In genomic region chr1:16164821-16165364, GRCh38 we compare ENCODE assay signal across 14 cellular contexts. TPM values are rescaled to one million over a fixed set of nuclear protein-coding genes. Genes with fewer than 3 reads are reported as not detected.
DNase-seq lines count a peak whose midpoint lies in the region; ATAC-seq and TF ChIP-seq lines count a peak whose summit lies in the region.
"Had no signal": no experiment of that assay in that cellular context is flagged by ENCODE, and none has a peak within 500 bp of the region (broad histone marks: within the 10 kb centered on the region; RNA-seq: fewer than 3 reads in every experiment).

No MANE protein-coding gene starts in this region.

- DNase-seq in HCT116 (ENCODE audit: low read depth, low spot score) (no peak), NCI-H69 (lab: John Stamatoyannopoulos, UW) (peak; percentile 34), endodermal cell (peak; percentile 56), neural crest cell (ENCODE audit: low read depth, low spot score) (no peak), sciatic nerve (ENCODE audit: low spot score) (no peak), HT-29 (ENCODE audit: low spot score) (no peak)
- DNase-seq: DMS79; kidney; occipital lobe; SK-N-SH; stimulated activated naive CD4-positive, alpha-beta T cell treated with Interleukin-2 at 50 U/mL for 16 hours had no signal

- intact Hi-C loops in HCT116 (cut with micrococcal nuclease), result no loop called here
- intact Hi-C loops in sciatic nerve (cut with DNase I), result no loop called here

- POLR2A ChIA-PET in HCT116 (lab: Charles Lee), result interaction anchor here (0.7 to 4.7 kb wide), 8 partner anchors 8 to 88 kb away, joined by 3 to 30 read pairs (median 11); no protein-coding TSS in a partner anchor

- RAD21 ChIA-PET in HCT116 (lab: Charles Lee; ENCODE audit: low non-redundant PET in 1 of 2, low total read pairs in 2 of 2, uncharacterized antibody in 2 of 2, unreplicated experiment in 2 of 2), result no interaction called here

- WGBS in endodermal cell (ENCODE audit: insufficient coverage in 1 of 2, insufficient read length in 1 of 2), 2 experiments, result 81 to 83% methylated on average over 8 to 12 of the region's 12 CpGs

- H3K9me2 ChIP-seq in HCT116 (ENCODE audit: insufficient read depth), result no peaks in the 10 kb centered on the region
- H3K9me2 ChIP-seq: SK-N-SH had no signal

- no peak for ATAC-seq in HCT116
- ATAC-seq in GM21529 (IDR thresholded peaks at IDR 0.05; ENCODE audit: unreplicated experiment), result no peak
- no peak for ATAC-seq in sciatic nerve
- ATAC-seq: GM12878 had no signal

- no peaks in the 10 kb centered on the region for H3K27me3 Mint-ChIP-seq in endodermal cell (ENCODE audit: insufficient read depth)
- no peaks in the 10 kb centered on the region for H3K27me3 Mint-ChIP-seq in neural crest cell (ENCODE audit: low read depth)
- H3K27me3 Mint-ChIP-seq: activated CD4-positive, alpha-beta T cell treated with anti-CD3 and anti-CD28 coated beads for 36 hours had no signal

- H3K36me3 ChIP-seq in HCT116 (ENCODE audit: control insufficient read depth in 1 of 2, insufficient read depth in 2 of 2, low read length in 2 of 2), result no peaks in the 10 kb centered on the region
- no peaks in the 10 kb centered on the region for H3K36me3 ChIP-seq in endodermal cell (ENCODE audit: control insufficient read depth, insufficient read depth, low read length)

- TF ChIP-seq RAD21 in HCT116 (IDR thresholded peaks at IDR 0.05; ENCODE audit: low read depth), result no peak

- H3K4me2 ChIP-seq in HCT116 (ENCODE audit: low read length), result peak overlapping the region; percentile 86
- H3K4me2 ChIP-seq: SK-N-SH had no signal

- peak overlapping the region; percentile 27; the same call in 1 of the 2 replicates for H3K27ac ChIP-seq in HCT116 (ENCODE audit: low read depth, low read length)
- H3K27ac ChIP-seq in endodermal cell (ENCODE audit: low read depth, low read length), result no peak overlapping the region

- BruUV-seq in HCT116 (replicated peaks; lab: Mats Ljungman, UMichigan), result no TSS peak

- no peaks in the 10 kb centered on the region for H3K36me3 Mint-ChIP-seq in endodermal cell (ENCODE audit: low read depth)
- no peaks in the 10 kb centered on the region for H3K36me3 Mint-ChIP-seq in neural crest cell (ENCODE audit: low read depth)

- H2AFZ ChIP-seq in HCT116 (ENCODE audit: low read depth, low read length, poor library complexity, severe bottlenecking), result no peak overlapping the region

- H3K4me3 Mint-ChIP-seq in endodermal cell (no peak overlapping the region), neural crest cell (peak overlapping the region; percentile 81)
- H3K4me3 Mint-ChIP-seq: activated CD4-positive, alpha-beta T cell treated with anti-CD3 and anti-CD28 coated beads for 36 hours had no signal

- no peaks in the 10 kb centered on the region for H3K9me3 ChIP-seq in HCT116 (ENCODE audit: control insufficient read depth in 1 of 2, insufficient read depth in 1 of 2, low read depth in 1 of 2, low read length in 2 of 2)
- no peaks in the 10 kb centered on the region for H3K9me3 ChIP-seq in endodermal cell (ENCODE audit: control insufficient read depth, low read length)
- H3K9me3 ChIP-seq: SK-N-SH had no signal

- H3K9ac ChIP-seq in HCT116 (ENCODE audit: low read length), result peak overlapping the region; percentile 36; the same call in 1 of the 2 replicates
- no peak overlapping the region for H3K9ac ChIP-seq in endodermal cell (ENCODE audit: extremely low read depth, low read length, poor library complexity, severe bottlenecking)
- H3K9ac ChIP-seq: SK-N-SH had no signal

- CTCF ChIA-PET in HCT116 (lab: Charles Lee), result interaction anchor here (1.0 kb wide), 1 partner anchor 82 kb away, joined by 3 read pairs; no protein-coding TSS in a partner anchor

- H3K27ac Mint-ChIP-seq in endodermal cell, result peak overlapping the region; percentile 87
- no peak overlapping the region for H3K27ac Mint-ChIP-seq in neural crest cell (ENCODE audit: unreplicated experiment)
- H3K27ac Mint-ChIP-seq: activated CD4-positive, alpha-beta T cell treated with anti-CD3 and anti-CD28 coated beads for 36 hours had no signal

- H3K9me3 Mint-ChIP-seq in endodermal cell (no peaks in the 10 kb centered on the region), neural crest cell (no peaks in the 10 kb centered on the region)

- H3K4me1 Mint-ChIP-seq in endodermal cell (peaks cover 52% of the 10 kb centered on the region), neural crest cell (peaks cover 62% of the 10 kb centered on the region)

- no peaks in the 10 kb centered on the region for H4K20me1 ChIP-seq in HCT116 (ENCODE audit: insufficient read depth)

- H3K4me3 ChIP-seq in HCT116 (replicated peaks in 1 of 2; ENCODE audit: low read depth in 1 of 2, low read length in 2 of 2) (no peak overlapping the region), endodermal cell (ENCODE audit: low read length) (no peak overlapping the region)
- H3K4me3 ChIP-seq: GM12878 had no signal

- no peaks in the 10 kb centered on the region for H3K79me2 ChIP-seq in HCT116 (ENCODE audit: insufficient read depth, low read length)

- H3K4me1 ChIP-seq in HCT116 (ENCODE audit: control insufficient read depth in 1 of 2, insufficient read depth in 2 of 2, low read length in 2 of 2), result peaks cover 65 to 94% of the 10 kb centered on the region in 2 experiments
- H3K4me1 ChIP-seq in endodermal cell (ENCODE audit: control insufficient read depth, insufficient read depth, low read length), result peaks cover 21% of the 10 kb centered on the region

- no peaks in the 10 kb centered on the region for H3K27me3 ChIP-seq in HCT116 (ENCODE audit: insufficient read depth, low read length)
- no peaks in the 10 kb centered on the region for H3K27me3 ChIP-seq in endodermal cell (ENCODE audit: control insufficient read depth, insufficient read depth, low read length, poor library complexity, severe bottlenecking)

- no peak for TF ChIP-seq CTCF in HCT116 (IDR thresholded peaks at IDR 0.05 in 2 of 3, conservative IDR thresholded peaks at IDR 0.05 in 1 of 3; ENCODE audit: borderline replicate concordance in 1 of 3, insufficient read depth in 1 of 3, low read depth in 2 of 3, low read length in 2 of 3)
- TF ChIP-seq CTCF in endodermal cell (conservative IDR thresholded peaks at IDR 0.05), result no peak
- no peak for TF ChIP-seq CTCF in neural crest cell (conservative IDR thresholded peaks at IDR 0.05)

- TF ChIP-seq POLR2A in HCT116 (IDR thresholded peaks at IDR 0.05; ENCODE audit: borderline replicate concordance, extremely low read depth, insufficient read depth, insufficient read length), result no peak

TF ChIP-seq in HCT116, 20 proteins besides CTCF, POLR2A, EP300 and RAD21:
- TF ChIP-seq, protein P1, sequence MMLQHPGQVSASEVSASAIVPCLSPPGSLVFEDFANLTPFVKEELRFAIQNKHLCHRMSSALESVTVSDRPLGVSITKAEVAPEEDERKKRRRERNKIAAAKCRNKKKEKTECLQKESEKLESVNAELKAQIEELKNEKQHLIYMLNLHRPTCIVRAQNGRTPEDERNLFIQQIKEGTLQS (IDR thresholded peaks at IDR 0.05), result no peak
- TF ChIP-seq SRF (IDR thresholded peaks at IDR 0.05; ENCODE audit: low read depth), result no peak
- no peak for TF ChIP-seq TCF7L2 (IDR thresholded peaks at IDR 0.05; ENCODE audit: borderline replicate concordance, extremely low read depth, insufficient read depth, insufficient read length)
- TF ChIP-seq, protein P2, sequence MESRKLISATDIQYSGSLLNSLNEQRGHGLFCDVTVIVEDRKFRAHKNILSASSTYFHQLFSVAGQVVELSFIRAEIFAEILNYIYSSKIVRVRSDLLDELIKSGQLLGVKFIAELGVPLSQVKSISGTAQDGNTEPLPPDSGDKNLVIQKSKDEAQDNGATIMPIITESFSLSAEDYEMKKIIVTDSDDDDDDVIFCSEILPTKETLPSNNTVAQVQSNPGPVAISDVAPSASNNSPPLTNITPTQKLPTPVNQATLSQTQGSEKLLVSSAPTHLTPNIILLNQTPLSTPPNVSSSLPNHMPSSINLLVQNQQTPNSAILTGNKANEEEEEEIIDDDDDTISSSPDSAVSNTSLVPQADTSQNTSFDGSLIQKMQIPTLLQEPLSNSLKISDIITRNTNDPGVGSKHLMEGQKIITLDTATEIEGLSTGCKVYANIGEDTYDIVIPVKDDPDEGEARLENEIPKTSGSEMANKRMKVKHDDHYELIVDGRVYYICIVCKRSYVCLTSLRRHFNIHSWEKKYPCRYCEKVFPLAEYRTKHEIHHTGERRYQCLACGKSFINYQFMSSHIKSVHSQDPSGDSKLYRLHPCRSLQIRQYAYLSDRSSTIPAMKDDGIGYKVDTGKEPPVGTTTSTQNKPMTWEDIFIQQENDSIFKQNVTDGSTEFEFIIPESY (IDR thresholded peaks at IDR 0.05; ENCODE audit: extremely low read depth, insufficient replicate concordance, low read length), result no peak
- TF ChIP-seq SP1 (IDR thresholded peaks at IDR 0.05; ENCODE audit: low read depth), result no peak

RNA-seq across cellular contexts. Expression of gene EPHA2, which starts 9.0 kb away (rescaled TPM):
- total RNA-seq in HCT116 (2021; ENCODE audit: unreplicated experiment), result 164 TPM
- 167 and 209 TPM in 2 replicates for polyA plus RNA-seq in HCT116 (2012)
- total RNA-seq in endodermal cell, result 10 to 100 TPM; 56.5 to 64.3 TPM
- 56.0 TPM for polyA plus RNA-seq in endodermal cell (2013, experiment 1 of 2)
- 56.3 TPM for polyA plus RNA-seq in endodermal cell (2013, experiment 2 of 2)
- 21.7 and 25.0 TPM in 2 replicates for total RNA-seq in neural crest cell
- 31.3 TPM for total RNA-seq in sciatic nerve
- 302 and 331 TPM in 2 replicates for total RNA-seq in HT-29 (2014; rRNA removed; shearing (Covaris generic))

RNA-seq across cellular contexts. Expression of gene ARHGEF19, which starts 47.6 kb away (rescaled TPM):
- total RNA-seq in HCT116 (2021; ENCODE audit: unreplicated experiment) (59.7 TPM), endodermal cell (10 to 100 TPM; 14.8 to 17.5 TPM), neural crest cell (7.7 and 9.0 TPM in 2 replicates), sciatic nerve (4.6 TPM)
- 47.5 and 50.2 TPM in 2 replicates for polyA plus RNA-seq in HCT116 (2012)
- 10.2 TPM for polyA plus RNA-seq in endodermal cell (2013, experiment 1 of 2)
- 10.8 TPM for polyA plus RNA-seq in endodermal cell (2013, experiment 2 of 2)
- total RNA-seq in HT-29 (2014; rRNA removed; shearing (Covaris generic)), result 15.8 and 15.9 TPM in 2 replicates

Comparison
In these comparisons a context has a peak if more than half of its experiments do, and no peak if none do; other contexts are left out.
1. DNase-seq: peak in NCI-H69 (single experiment) and endodermal cell (single experiment); none in HCT116 (single experiment), neural crest cell (single experiment), sciatic nerve (single experiment) and HT-29 (single experiment).